Comparison of ENCODE assay signal across 8 cellular contexts in genomic region chr16:85524630-85525463, GRCh38.
DNase-seq lines count a peak whose midpoint lies in the region; ATAC-seq and TF ChIP-seq lines count a peak whose summit lies in the region.

No MANE protein-coding gene starts in this region.

- H3K36me3 ChIP-seq in WERI-Rb-1 = no peaks in the 10 kb centered on the region
- H3K36me3 ChIP-seq in colonic mucosa = no peaks in the 10 kb centered on the region

- peak overlapping the region; percentile 31 for H3K27ac ChIP-seq in WERI-Rb-1
- no peak overlapping the region for H3K27ac ChIP-seq in colonic mucosa

- no peak for TF ChIP-seq CTCF in WERI-Rb-1 (IDR thresholded peaks at IDR 0.05; ENCODE audit: low read depth, low read length)
- no peak for TF ChIP-seq CTCF in colonic mucosa (IDR thresholded peaks at IDR 0.05)

- H3K4me1 ChIP-seq in colonic mucosa = peaks cover 8% of the 10 kb centered on the region

- H3K4me3 ChIP-seq in WERI-Rb-1 (ENCODE audit: low read depth, low read length) (no peak overlapping the region), colonic mucosa (no peak overlapping the region)

- no peaks in the 10 kb centered on the region for H3K9me3 ChIP-seq in WERI-Rb-1 (ENCODE audit: severe bottlenecking)
- H3K9me3 ChIP-seq in colonic mucosa = no peaks in the 10 kb centered on the region

- DNase-seq in AG08395 (ENCODE audit: low spot score) (peak; percentile 25), LHCN-M2 (ENCODE audit: low read depth) (peak; percentile 65), WERI-Rb-1 (no peak), left lobe of liver (ENCODE audit: low spot score) (peak; percentile 96), NCI-H2029 treated with DMSO at 0.1 percent for 48 hours (lab: John Stamatoyannopoulos, UW) (no peak), colonic mucosa (no peak)
- no peak for DNase-seq in activated CD8-positive, alpha-beta memory T cell treated with anti-CD3 and anti-CD28 coated beads, Interleukin-2, amount 50 U/mL, for 4 hours

- intact Hi-C loops in colonic mucosa (cut with DNase I) = no loop called here

- no peak overlapping the region for H3K9ac ChIP-seq in colonic mucosa (ENCODE audit: low read depth in 2 of 2, low read length in 2 of 2)

- H3K27me3 ChIP-seq in WERI-Rb-1 (ENCODE audit: insufficient read depth, low read depth, severe bottlenecking) (no peaks in the 10 kb centered on the region), colonic mucosa (no peaks in the 10 kb centered on the region)

- ATAC-seq in left lobe of liver = peak; percentile 52
- ATAC-seq in HG02571 (IDR thresholded peaks at IDR 0.05; ENCODE audit: unreplicated experiment) = no peak

Comparison
In these comparisons a context has a peak if more than half of its experiments do, and no peak if none do; other contexts are left out.
1. DNase-seq: peak in AG08395 (single experiment), LHCN-M2 (single experiment) and left lobe of liver (single experiment); none in WERI-Rb-1 (single experiment), NCI-H2029 treated with DMSO at 0.1 percent for 48 hours (single experiment), colonic mucosa (single experiment) and activated CD8-positive, alpha-beta memory T cell treated with anti-CD3 and anti-CD28 coated beads, Interleukin-2, amount 50 U/mL, for 4 hours (single experiment).